In genomic region chr6:166382500-166382932, GRCh38 we compare ENCODE assay signal across 1 cellular context.
A peak's percentile ranks its signal among the peaks of the same experiment; 100 is the strongest.
TF ChIP-seq lines count a peak whose summit lies in the region.

No MANE protein-coding gene starts in this region.

TF ChIP-seq in H1, 55 proteins besides CTCF, POLR2A, EP300 and RAD21 (continued from another document):
- TF ChIP-seq SAP30 (IDR thresholded peaks at IDR 0.05; ENCODE audit: insufficient read depth, insufficient replicate concordance, low read length): peak; percentile 35
- peak; percentile 72 for TF ChIP-seq KDM4A (IDR thresholded peaks at IDR 0.05; ENCODE audit: low read depth, low read length, severe bottlenecking)
